Comparison of ENCODE assay signal across 10 cellular contexts in genomic region chr10:11533328-11533781, GRCh38.
A peak's percentile ranks its signal among the peaks of the same experiment; 100 is the strongest.
DNase-seq lines count a peak whose midpoint lies in the region; ATAC-seq and TF ChIP-seq lines count a peak whose summit lies in the region.
"Had no signal": no experiment of that assay in that cellular context is flagged by ENCODE, and none has a peak within 500 bp of the region (broad histone marks: within the 10 kb centered on the region; RNA-seq: fewer than 3 reads in every experiment).

No MANE protein-coding gene starts in this region.

- CTCF ChIA-PET in PC-9 (lab: Charles Lee) = no interaction called here

- H3K36me3 ChIP-seq in PC-9 (ENCODE audit: low read depth) = no peaks in the 10 kb centered on the region

- H3K9me3 ChIP-seq in PC-9 (ENCODE audit: insufficient read depth, low read depth) = no peaks in the 10 kb centered on the region

- no peaks in the 10 kb centered on the region for H3K4me1 Mint-ChIP-seq in stimulated activated effector memory CD8-positive, alpha-beta T cell treated with anti-CD3 and anti-CD28 coated beads, Interleukin-12 subunit alpha, Interleukin-12 subunit beta, amount 100 ng/mL, for 72 hours

- H3K36me3 Mint-ChIP-seq in stimulated activated effector memory CD8-positive, alpha-beta T cell treated with anti-CD3 and anti-CD28 coated beads, Interleukin-12 subunit alpha, Interleukin-12 subunit beta, amount 100 ng/mL, for 72 hours = no peaks in the 10 kb centered on the region

- no peaks in the 10 kb centered on the region for H3K9me3 Mint-ChIP-seq in stimulated activated effector memory CD8-positive, alpha-beta T cell treated with anti-CD3 and anti-CD28 coated beads, Interleukin-12 subunit alpha, Interleukin-12 subunit beta, amount 100 ng/mL, for 72 hours

- H3K4me2 ChIP-seq in PC-9 = no peak overlapping the region

- H3K27ac ChIP-seq in PC-9 = no peak overlapping the region
- H3K27ac ChIP-seq: HL-60, SK-N-MC had no signal

- H3K4me3 Mint-ChIP-seq in stimulated activated effector memory CD8-positive, alpha-beta T cell treated with anti-CD3 and anti-CD28 coated beads, Interleukin-12 subunit alpha, Interleukin-12 subunit beta, amount 100 ng/mL, for 72 hours = no peak overlapping the region

- no peaks in the 10 kb centered on the region for H3K27me3 ChIP-seq in PC-9 (ENCODE audit: insufficient read depth, low read depth)

- peak; percentile 46 for ATAC-seq in omental fat pad (ENCODE audit: low FRiP score)
- ATAC-seq in GM18505 (IDR thresholded peaks at IDR 0.05; ENCODE audit: unreplicated experiment) = no peak
- no peak for ATAC-seq in stimulated activated effector memory CD8-positive, alpha-beta T cell treated with anti-CD3 and anti-CD28 coated beads, Interleukin-12 subunit alpha, Interleukin-12 subunit beta, amount 100 ng/mL, for 72 hours

- H3K4me1 ChIP-seq in PC-9 (replicated peaks; ENCODE audit: insufficient read depth) = no peaks in the 10 kb centered on the region

- H3K9me2 ChIP-seq in PC-9 (ENCODE audit: insufficient read depth) = no peaks in the 10 kb centered on the region

- DNase-seq in EL (peak; percentile 8), NB4 (ENCODE audit: low read depth) (peak; percentile 7), epithelial cell of proximal tubule (ENCODE audit: low read depth) (peak; percentile 3), omental fat pad (ENCODE audit: low spot score) (no peak), PC-9 (no peak)
- no peak for DNase-seq in stimulated activated CD4-positive, alpha-beta T cell treated with anti-CD3 and anti-CD28 coated beads, Interleukin-4, amount 100 ng/mL, for 4 hours
- DNase-seq in stimulated activated effector memory CD8-positive, alpha-beta T cell treated with anti-CD3 and anti-CD28 coated beads, Interleukin-12 subunit alpha, Interleukin-12 subunit beta, amount 100 ng/mL, for 72 hours (ENCODE audit: low spot score in 2 of 2) = no peak

- H4K20me1 ChIP-seq in PC-9 (ENCODE audit: insufficient read depth) = no peaks in the 10 kb centered on the region; the same call in 1 of the 2 replicates

- no peak for TF ChIP-seq CTCF in NB4 (IDR thresholded peaks at IDR 0.05; ENCODE audit: low read depth, low read length)
- TF ChIP-seq CTCF in epithelial cell of proximal tubule (conservative IDR thresholded peaks at IDR 0.05; ENCODE audit: low read depth, low read length) = peak; percentile 47
- no peak for TF ChIP-seq CTCF in omental fat pad (IDR thresholded peaks at IDR 0.05)
- no peak for TF ChIP-seq CTCF in PC-9 (conservative IDR thresholded peaks at IDR 0.05)

- H2AFZ ChIP-seq in PC-9 = no peak overlapping the region

- peaks cover 44% of the 10 kb centered on the region for H3K79me2 ChIP-seq in PC-9 (ENCODE audit: low read depth)

- H3K4me3 ChIP-seq in NB4 (ENCODE audit: low read depth, low read length) = no peak overlapping the region
- no peak overlapping the region for H3K4me3 ChIP-seq in epithelial cell of proximal tubule (ENCODE audit: low read depth, low read length)
- H3K4me3 ChIP-seq in PC-9 = no peak overlapping the region
- H3K4me3 ChIP-seq: SK-N-MC had no signal

- no peak overlapping the region for H3K27ac Mint-ChIP-seq in stimulated activated effector memory CD8-positive, alpha-beta T cell treated with anti-CD3 and anti-CD28 coated beads, Interleukin-12 subunit alpha, Interleukin-12 subunit beta, amount 100 ng/mL, for 72 hours

- POLR2A ChIA-PET in PC-9 (lab: Charles Lee; ENCODE audit: unreplicated experiment) = no interaction called here

- TF ChIP-seq POLR2A in NB4 (IDR thresholded peaks at IDR 0.05; ENCODE audit: extremely low read depth, insufficient read length) = no peak
- TF ChIP-seq POLR2A in GM18505 (IDR thresholded peaks at IDR 0.05; ENCODE audit: borderline replicate concordance, extremely low read depth, insufficient read depth, insufficient read length) = no peak

- no peaks in the 10 kb centered on the region for H3F3A ChIP-seq in PC-9 (ENCODE audit: insufficient read depth, low read depth)

- no TSS peak for BruUV-seq in PC-9 (replicated peaks; lab: Mats Ljungman, UMichigan)

- intact Hi-C loops in PC-9 (cut with micrococcal nuclease; ENCODE audit: unreplicated experiment) = loop anchor here (5.0 kb wide), 1 partner anchor 79 kb away; the partner anchor contains the start of gene USP6NL

Comparison
In these comparisons a context has a peak if more than half of its experiments do, and no peak if none do; other contexts are left out.
1. DNase-seq: peak in EL (single experiment), NB4 (single experiment) and epithelial cell of proximal tubule (single experiment); none in omental fat pad (single experiment), stimulated activated CD4-positive, alpha-beta T cell treated with anti-CD3 and anti-CD28 coated beads, Interleukin-4, amount 100 ng/mL, for 4 hours (0 of 2), stimulated activated effector memory CD8-positive, alpha-beta T cell treated with anti-CD3 and anti-CD28 coated beads, Interleukin-12 subunit alpha, Interleukin-12 subunit beta, amount 100 ng/mL, for 72 hours (0 of 2) and PC-9 (0 of 2).